In the genomic region with DNA sequence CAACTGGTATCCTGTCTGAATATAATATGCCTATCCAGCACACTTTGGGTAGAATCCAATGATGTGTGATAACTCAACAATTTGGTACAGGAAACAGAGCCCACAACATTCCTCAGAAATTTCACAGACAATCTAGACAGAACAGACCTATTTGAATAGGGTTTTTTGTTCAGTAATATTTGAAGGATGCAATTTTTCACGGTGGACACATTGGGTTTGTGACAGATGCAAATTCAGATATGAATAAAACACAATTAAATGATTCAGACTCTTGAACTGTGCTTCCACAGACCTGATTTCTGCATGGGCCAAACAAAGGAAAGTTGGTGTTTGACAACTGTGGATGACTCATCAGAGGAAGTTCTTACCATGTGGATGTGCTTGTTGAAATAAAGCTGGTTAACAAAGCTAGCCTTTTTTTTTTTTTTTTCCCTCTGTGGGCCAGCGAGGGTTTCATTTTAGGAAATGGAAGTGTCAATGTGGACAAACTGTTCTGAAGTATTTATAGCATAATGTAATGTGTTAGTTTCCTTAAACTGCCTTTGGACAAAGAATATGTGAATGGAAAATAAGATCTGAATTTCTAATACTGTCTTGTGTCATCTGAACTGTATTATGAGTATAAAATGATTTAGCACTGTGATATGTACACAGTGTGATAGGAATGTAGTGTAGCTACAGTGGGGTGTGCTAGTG, we compare ENCODE assay signal across 1 cellular context.
TF ChIP-seq lines count a peak whose summit lies in the region.

No MANE protein-coding gene starts in this region.

TF ChIP-seq in K562, 482 proteins besides CTCF, POLR2A, EP300 and RAD21 (continued from another document and continues in another):
- no peak for TF ChIP-seq ZBTB33 (CRISPR knock-in tag; IDR thresholded peaks at IDR 0.05)
- TF ChIP-seq, protein P1, sequence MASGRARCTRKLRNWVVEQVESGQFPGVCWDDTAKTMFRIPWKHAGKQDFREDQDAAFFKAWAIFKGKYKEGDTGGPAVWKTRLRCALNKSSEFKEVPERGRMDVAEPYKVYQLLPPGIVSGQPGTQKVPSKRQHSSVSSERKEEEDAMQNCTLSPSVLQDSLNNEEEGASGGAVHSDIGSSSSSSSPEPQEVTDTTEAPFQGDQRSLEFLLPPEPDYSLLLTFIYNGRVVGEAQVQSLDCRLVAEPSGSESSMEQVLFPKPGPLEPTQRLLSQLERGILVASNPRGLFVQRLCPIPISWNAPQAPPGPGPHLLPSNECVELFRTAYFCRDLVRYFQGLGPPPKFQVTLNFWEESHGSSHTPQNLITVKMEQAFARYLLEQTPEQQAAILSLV (tag; IDR thresholded peaks at IDR 0.05) = no peak
- TF ChIP-seq ZKSCAN3 (CRISPR knock-in tag; IDR thresholded peaks at IDR 0.05) = no peak
- no peak for TF ChIP-seq ZNF77 (CRISPR knock-in tag; IDR thresholded peaks at IDR 0.05)
- no peak for TF ChIP-seq SMC3 (conservative IDR thresholded peaks at IDR 0.05; ENCODE audit: insufficient read depth, low read depth, low read length)
- TF ChIP-seq BRCA1 (IDR thresholded peaks at IDR 0.05) = no peak
- TF ChIP-seq BRCA1 (CRISPR knock-in tag; IDR thresholded peaks at IDR 0.05) = no peak
- peak; percentile 97 for TF ChIP-seq JUND (IDR thresholded peaks at IDR 0.05; ENCODE audit: borderline replicate concordance, low read depth, low read length)
- TF ChIP-seq JUND (tag; IDR thresholded peaks at IDR 0.05; ENCODE audit: borderline replicate concordance, low read depth, low read length) = peak; percentile 98
- peak; percentile 62 for TF ChIP-seq SMARCA4 (IDR thresholded peaks at IDR 0.05)
- TF ChIP-seq ZNF766 (CRISPR knock-in tag; conservative IDR thresholded peaks at IDR 0.05) = no peak; the same call in 1 of the 2 replicates
- no peak for TF ChIP-seq HDAC8 (tag; IDR thresholded peaks at IDR 0.05)
- no peak for TF ChIP-seq FIP1L1 (IDR thresholded peaks at IDR 0.05; ENCODE audit: low read depth, low read length, poor library complexity, severe bottlenecking)
- no peak for TF ChIP-seq ZBTB11 (CRISPR knock-in tag; IDR thresholded peaks at IDR 0.05)
- TF ChIP-seq KDM1A (IDR thresholded peaks at IDR 0.05) = peak in 1 of 2 experiments; percentile 28; a peak in 2 of 4 replicates
- TF ChIP-seq RCOR1 (IDR thresholded peaks at IDR 0.05; ENCODE audit: borderline replicate concordance in 1 of 2, low read depth in 2 of 2, low read length in 2 of 2) = 0 out of 4 replicates have a peak, but pooled peaks of 1 of the 2 experiments have one; percentile 11
- no peak for TF ChIP-seq NR4A1 (CRISPR knock-in tag; IDR thresholded peaks at IDR 0.05)
- TF ChIP-seq NR4A1 (tag; IDR thresholded peaks at IDR 0.05) = no peak
- TF ChIP-seq MECOM (CRISPR knock-in tag; IDR thresholded peaks at IDR 0.05) = no peak
- TF ChIP-seq, protein P2, sequence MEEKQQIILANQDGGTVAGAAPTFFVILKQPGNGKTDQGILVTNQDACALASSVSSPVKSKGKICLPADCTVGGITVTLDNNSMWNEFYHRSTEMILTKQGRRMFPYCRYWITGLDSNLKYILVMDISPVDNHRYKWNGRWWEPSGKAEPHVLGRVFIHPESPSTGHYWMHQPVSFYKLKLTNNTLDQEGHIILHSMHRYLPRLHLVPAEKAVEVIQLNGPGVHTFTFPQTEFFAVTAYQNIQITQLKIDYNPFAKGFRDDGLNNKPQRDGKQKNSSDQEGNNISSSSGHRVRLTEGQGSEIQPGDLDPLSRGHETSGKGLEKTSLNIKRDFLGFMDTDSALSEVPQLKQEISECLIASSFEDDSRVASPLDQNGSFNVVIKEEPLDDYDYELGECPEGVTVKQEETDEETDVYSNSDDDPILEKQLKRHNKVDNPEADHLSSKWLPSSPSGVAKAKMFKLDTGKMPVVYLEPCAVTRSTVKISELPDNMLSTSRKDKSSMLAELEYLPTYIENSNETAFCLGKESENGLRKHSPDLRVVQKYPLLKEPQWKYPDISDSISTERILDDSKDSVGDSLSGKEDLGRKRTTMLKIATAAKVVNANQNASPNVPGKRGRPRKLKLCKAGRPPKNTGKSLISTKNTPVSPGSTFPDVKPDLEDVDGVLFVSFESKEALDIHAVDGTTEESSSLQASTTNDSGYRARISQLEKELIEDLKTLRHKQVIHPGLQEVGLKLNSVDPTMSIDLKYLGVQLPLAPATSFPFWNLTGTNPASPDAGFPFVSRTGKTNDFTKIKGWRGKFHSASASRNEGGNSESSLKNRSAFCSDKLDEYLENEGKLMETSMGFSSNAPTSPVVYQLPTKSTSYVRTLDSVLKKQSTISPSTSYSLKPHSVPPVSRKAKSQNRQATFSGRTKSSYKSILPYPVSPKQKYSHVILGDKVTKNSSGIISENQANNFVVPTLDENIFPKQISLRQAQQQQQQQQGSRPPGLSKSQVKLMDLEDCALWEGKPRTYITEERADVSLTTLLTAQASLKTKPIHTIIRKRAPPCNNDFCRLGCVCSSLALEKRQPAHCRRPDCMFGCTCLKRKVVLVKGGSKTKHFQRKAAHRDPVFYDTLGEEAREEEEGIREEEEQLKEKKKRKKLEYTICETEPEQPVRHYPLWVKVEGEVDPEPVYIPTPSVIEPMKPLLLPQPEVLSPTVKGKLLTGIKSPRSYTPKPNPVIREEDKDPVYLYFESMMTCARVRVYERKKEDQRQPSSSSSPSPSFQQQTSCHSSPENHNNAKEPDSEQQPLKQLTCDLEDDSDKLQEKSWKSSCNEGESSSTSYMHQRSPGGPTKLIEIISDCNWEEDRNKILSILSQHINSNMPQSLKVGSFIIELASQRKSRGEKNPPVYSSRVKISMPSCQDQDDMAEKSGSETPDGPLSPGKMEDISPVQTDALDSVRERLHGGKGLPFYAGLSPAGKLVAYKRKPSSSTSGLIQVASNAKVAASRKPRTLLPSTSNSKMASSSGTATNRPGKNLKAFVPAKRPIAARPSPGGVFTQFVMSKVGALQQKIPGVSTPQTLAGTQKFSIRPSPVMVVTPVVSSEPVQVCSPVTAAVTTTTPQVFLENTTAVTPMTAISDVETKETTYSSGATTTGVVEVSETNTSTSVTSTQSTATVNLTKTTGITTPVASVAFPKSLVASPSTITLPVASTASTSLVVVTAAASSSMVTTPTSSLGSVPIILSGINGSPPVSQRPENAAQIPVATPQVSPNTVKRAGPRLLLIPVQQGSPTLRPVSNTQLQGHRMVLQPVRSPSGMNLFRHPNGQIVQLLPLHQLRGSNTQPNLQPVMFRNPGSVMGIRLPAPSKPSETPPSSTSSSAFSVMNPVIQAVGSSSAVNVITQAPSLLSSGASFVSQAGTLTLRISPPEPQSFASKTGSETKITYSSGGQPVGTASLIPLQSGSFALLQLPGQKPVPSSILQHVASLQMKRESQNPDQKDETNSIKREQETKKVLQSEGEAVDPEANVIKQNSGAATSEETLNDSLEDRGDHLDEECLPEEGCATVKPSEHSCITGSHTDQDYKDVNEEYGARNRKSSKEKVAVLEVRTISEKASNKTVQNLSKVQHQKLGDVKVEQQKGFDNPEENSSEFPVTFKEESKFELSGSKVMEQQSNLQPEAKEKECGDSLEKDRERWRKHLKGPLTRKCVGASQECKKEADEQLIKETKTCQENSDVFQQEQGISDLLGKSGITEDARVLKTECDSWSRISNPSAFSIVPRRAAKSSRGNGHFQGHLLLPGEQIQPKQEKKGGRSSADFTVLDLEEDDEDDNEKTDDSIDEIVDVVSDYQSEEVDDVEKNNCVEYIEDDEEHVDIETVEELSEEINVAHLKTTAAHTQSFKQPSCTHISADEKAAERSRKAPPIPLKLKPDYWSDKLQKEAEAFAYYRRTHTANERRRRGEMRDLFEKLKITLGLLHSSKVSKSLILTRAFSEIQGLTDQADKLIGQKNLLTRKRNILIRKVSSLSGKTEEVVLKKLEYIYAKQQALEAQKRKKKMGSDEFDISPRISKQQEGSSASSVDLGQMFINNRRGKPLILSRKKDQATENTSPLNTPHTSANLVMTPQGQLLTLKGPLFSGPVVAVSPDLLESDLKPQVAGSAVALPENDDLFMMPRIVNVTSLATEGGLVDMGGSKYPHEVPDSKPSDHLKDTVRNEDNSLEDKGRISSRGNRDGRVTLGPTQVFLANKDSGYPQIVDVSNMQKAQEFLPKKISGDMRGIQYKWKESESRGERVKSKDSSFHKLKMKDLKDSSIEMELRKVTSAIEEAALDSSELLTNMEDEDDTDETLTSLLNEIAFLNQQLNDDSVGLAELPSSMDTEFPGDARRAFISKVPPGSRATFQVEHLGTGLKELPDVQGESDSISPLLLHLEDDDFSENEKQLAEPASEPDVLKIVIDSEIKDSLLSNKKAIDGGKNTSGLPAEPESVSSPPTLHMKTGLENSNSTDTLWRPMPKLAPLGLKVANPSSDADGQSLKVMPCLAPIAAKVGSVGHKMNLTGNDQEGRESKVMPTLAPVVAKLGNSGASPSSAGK (IDR thresholded peaks at IDR 0.05) = 0 out of 2 replicates have a peak, but pooled peaks have one; percentile 43
- TF ChIP-seq, protein P3, sequence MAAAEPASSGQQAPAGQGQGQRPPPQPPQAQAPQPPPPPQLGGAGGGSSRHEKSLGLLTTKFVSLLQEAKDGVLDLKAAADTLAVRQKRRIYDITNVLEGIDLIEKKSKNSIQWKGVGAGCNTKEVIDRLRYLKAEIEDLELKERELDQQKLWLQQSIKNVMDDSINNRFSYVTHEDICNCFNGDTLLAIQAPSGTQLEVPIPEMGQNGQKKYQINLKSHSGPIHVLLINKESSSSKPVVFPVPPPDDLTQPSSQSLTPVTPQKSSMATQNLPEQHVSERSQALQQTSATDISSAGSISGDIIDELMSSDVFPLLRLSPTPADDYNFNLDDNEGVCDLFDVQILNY (CRISPR knock-in tag; IDR thresholded peaks at IDR 0.05) = no peak
- TF ChIP-seq PURB (CRISPR knock-in tag; IDR thresholded peaks at IDR 0.05; ENCODE audit: low read depth) = no peak
- TF ChIP-seq PHB2 (IDR thresholded peaks at IDR 0.05; ENCODE audit: low read depth) = no peak
- no peak for TF ChIP-seq NFRKB (IDR thresholded peaks at IDR 0.05; ENCODE audit: low read depth)
- no peak for TF ChIP-seq ZFPM2 (CRISPR knock-in tag; IDR thresholded peaks at IDR 0.05)
- no peak for TF ChIP-seq ZNF583 (CRISPR knock-in tag; IDR thresholded peaks at IDR 0.05)
- TF ChIP-seq, protein P4, sequence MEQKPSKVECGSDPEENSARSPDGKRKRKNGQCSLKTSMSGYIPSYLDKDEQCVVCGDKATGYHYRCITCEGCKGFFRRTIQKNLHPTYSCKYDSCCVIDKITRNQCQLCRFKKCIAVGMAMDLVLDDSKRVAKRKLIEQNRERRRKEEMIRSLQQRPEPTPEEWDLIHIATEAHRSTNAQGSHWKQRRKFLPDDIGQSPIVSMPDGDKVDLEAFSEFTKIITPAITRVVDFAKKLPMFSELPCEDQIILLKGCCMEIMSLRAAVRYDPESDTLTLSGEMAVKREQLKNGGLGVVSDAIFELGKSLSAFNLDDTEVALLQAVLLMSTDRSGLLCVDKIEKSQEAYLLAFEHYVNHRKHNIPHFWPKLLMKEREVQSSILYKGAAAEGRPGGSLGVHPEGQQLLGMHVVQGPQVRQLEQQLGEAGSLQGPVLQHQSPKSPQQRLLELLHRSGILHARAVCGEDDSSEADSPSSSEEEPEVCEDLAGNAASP (IDR thresholded peaks at IDR 0.05) = no peak
- TF ChIP-seq, protein P5, sequence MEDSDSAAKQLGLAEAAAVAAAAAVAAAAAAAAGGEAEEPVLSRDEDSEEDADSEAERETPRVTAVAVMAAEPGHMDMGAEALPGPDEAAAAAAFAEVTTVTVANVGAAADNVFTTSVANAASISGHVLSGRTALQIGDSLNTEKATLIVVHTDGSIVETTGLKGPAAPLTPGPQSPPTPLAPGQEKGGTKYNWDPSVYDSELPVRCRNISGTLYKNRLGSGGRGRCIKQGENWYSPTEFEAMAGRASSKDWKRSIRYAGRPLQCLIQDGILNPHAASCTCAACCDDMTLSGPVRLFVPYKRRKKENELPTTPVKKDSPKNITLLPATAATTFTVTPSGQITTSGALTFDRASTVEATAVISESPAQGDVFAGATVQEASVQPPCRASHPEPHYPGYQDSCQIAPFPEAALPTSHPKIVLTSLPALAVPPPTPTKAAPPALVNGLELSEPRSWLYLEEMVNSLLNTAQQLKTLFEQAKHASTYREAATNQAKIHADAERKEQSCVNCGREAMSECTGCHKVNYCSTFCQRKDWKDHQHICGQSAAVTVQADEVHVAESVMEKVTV (CRISPR knock-in tag; IDR thresholded peaks at IDR 0.05) = no peak
- no peak; the same call in 1 of the 2 replicates for TF ChIP-seq ETV1 (tag; conservative IDR thresholded peaks at IDR 0.05; ENCODE audit: low read depth)
- no peak for TF ChIP-seq MCM3 (IDR thresholded peaks at IDR 0.05)
- TF ChIP-seq MED1 (CRISPR knock-in tag; IDR thresholded peaks at IDR 0.05; ENCODE audit: borderline replicate concordance) = no peak
- no peak for TF ChIP-seq ZNF217 (CRISPR knock-in tag; IDR thresholded peaks at IDR 0.05)
- TF ChIP-seq RBM22 (IDR thresholded peaks at IDR 0.05; ENCODE audit: low read depth, low read length, poor library complexity, severe bottlenecking) = no peak
- TF ChIP-seq ZSCAN32 (CRISPR knock-in tag; IDR thresholded peaks at IDR 0.05) = no peak
- TF ChIP-seq CHD4 (IDR thresholded peaks at IDR 0.05; ENCODE audit: insufficient read depth, insufficient replicate concordance, low read depth, low read length, poor library complexity, severe bottlenecking) = no peak
- TF ChIP-seq SMAD3 (CRISPR knock-in tag; conservative IDR thresholded peaks at IDR 0.05) = no peak
